1 cellular context compared by ENCODE assay signal in genomic region chr6:43053545-43054205, GRCh38.
TF ChIP-seq lines count a peak whose summit lies in the region.

Gene CUL7, minus strand, starts transcription at chr6:43053851. Its CDS starts 1,063 bp downstream, at chr6:43052788.

TF ChIP-seq in SK-N-SH, 30 proteins besides CTCF, POLR2A, EP300 and RAD21 (continued from another document):
- TF ChIP-seq TAF1 (IDR thresholded peaks at IDR 0.05; ENCODE audit: borderline replicate concordance, low read depth, low read length) (peak; percentile 81), IRF3 (IDR thresholded peaks at IDR 0.05; ENCODE audit: low read depth, low read length) (no peak), SIN3A (IDR thresholded peaks at IDR 0.05; ENCODE audit: borderline replicate concordance, low read depth, low read length) (peak; percentile 88), RCOR1 (IDR thresholded peaks at IDR 0.05; ENCODE audit: low read length) (0 out of 2 replicates have a peak, but pooled peaks have one; percentile 11), FOXJ3 (CRISPR knock-in tag; IDR thresholded peaks at IDR 0.05) (no peak), YY1 (IDR thresholded peaks at IDR 0.05; ENCODE audit: low read depth) (peak; percentile 47; the same call in 1 of the 2 replicates), ZBTB33 (IDR thresholded peaks at IDR 0.05; ENCODE audit: borderline replicate concordance, low read depth) (no peak), USF2 (IDR thresholded peaks at IDR 0.05; ENCODE audit: borderline replicate concordance, low read depth, low read length) (0 out of 2 replicates have a peak, but pooled peaks have one; percentile 8), NRF1 (IDR thresholded peaks at IDR 0.05; ENCODE audit: low read depth, low read length) (no peak), MXI1 (IDR thresholded peaks at IDR 0.05; ENCODE audit: low read depth, low read length) (peak; percentile 83; the same call in 1 of the 2 replicates), FOXM1 (IDR thresholded peaks at IDR 0.05; ENCODE audit: low read depth) (no peak)
